8 cellular contexts compared by ENCODE assay signal in genomic region chr10:84540617-84541288, GRCh38.
DNase-seq lines count a peak whose midpoint lies in the region; ATAC-seq and TF ChIP-seq lines count a peak whose summit lies in the region.

No MANE protein-coding gene starts in this region.

- H3K4me1 ChIP-seq in heart right ventricle (peaks cover 0 to 14% (median 10%) of the 10 kb centered on the region in 9 donors), prostate gland (replicated peaks) (no peaks in the 10 kb centered on the region)

- H3K36me3 ChIP-seq in heart right ventricle (no peaks in the 10 kb centered on the region), prostate gland (no peaks in the 10 kb centered on the region)

- H3K27ac ChIP-seq in RWPE1 (no peak overlapping the region; the same call in 1 of the 2 replicates), heart right ventricle (no peak overlapping the region), prostate gland (no peak overlapping the region)

- TF ChIP-seq CTCF in RWPE1 (conservative IDR thresholded peaks at IDR 0.05; ENCODE audit: low read depth) (peak; percentile 86), heart right ventricle (IDR thresholded peaks at IDR 0.05) (peak; percentile 48 to 86 (median 73)), prostate gland (IDR thresholded peaks at IDR 0.05) (peak in 3 of 4 experiments; percentile 38 to 74 (median 58))

- H3K27me3 Mint-ChIP-seq in activated naive CD4-positive, alpha-beta T cell treated with anti-CD3 and anti-CD28 coated beads, Interleukin-2, amount 50 U/mL, for 24 hours: peaks cover 10% of the 10 kb centered on the region

- TF ChIP-seq POLR2A in prostate gland (IDR thresholded peaks at IDR 0.05): no peak

- H3K4me3 ChIP-seq in heart right ventricle (peak overlapping the region in 9 of 10 donors; percentile 13 to 51 (median 44)), prostate gland (peak overlapping the region; percentile 16 to 27)

- intact Hi-C loops in heart right ventricle (cut with DNase I): loop anchor here in 7 of 10 donors (5.0 to 10.0 kb wide), 4 partner anchors 278 to 1837 kb away; no protein-coding TSS in a partner anchor
- intact Hi-C loops in prostate gland (cut with DNase I): loop anchor here (5.0 kb wide), 1 partner anchor 1837 kb away; no protein-coding TSS in a partner anchor

- H3K36me3 Mint-ChIP-seq in activated naive CD4-positive, alpha-beta T cell treated with anti-CD3 and anti-CD28 coated beads, Interleukin-2, amount 50 U/mL, for 24 hours: no peaks in the 10 kb centered on the region

- H3K27me3 ChIP-seq in heart right ventricle: peaks cover 0 to 42% (median 35%) of the 10 kb centered on the region in 7 donors
- H3K27me3 ChIP-seq in prostate gland (replicated peaks; ENCODE audit: insufficient read depth): no peaks in the 10 kb centered on the region

- DNase-seq in Ammon's horn (ENCODE audit: low spot score): peak; percentile 43
- DNase-seq in RWPE1 (ENCODE audit: low spot score): peak; percentile 73
- DNase-seq in heart right ventricle: peak; percentile 22 to 68
- DNase-seq in prostate gland (ENCODE audit: low spot score): peak; percentile 21
- DNase-seq in ureter (ENCODE audit: low spot score): peak; percentile 56

- peak overlapping the region; percentile 78 for H3K4me3 Mint-ChIP-seq in activated naive CD4-positive, alpha-beta T cell treated with anti-CD3 and anti-CD28 coated beads, Interleukin-2, amount 50 U/mL, for 24 hours

- no peak overlapping the region for H3K27ac Mint-ChIP-seq in activated naive CD4-positive, alpha-beta T cell treated with anti-CD3 and anti-CD28 coated beads, Interleukin-2, amount 50 U/mL, for 24 hours

- 4 to 6% methylated on average over 51 of the region's 51 CpGs for WGBS in heart right ventricle, 2 donors
- WGBS in prostate gland: 3% methylated on average over 45 of the region's 51 CpGs

- CTCF ChIA-PET in RWPE1 (lab: Yijun Ruan, JAX): interaction anchor here (0.5 to 6.9 kb wide), 31 partner anchors 9 to 1834 kb away, joined by 3 to 49 read pairs (median 3); no protein-coding TSS in a partner anchor

- POLR2A ChIA-PET in RWPE1 (lab: Yijun Ruan, JAX; ENCODE audit: low non-redundant PET): no interaction called here

- ATAC-seq in GM19035 (IDR thresholded peaks at IDR 0.05; ENCODE audit: unreplicated experiment) (peak; percentile 86), HG03196 (IDR thresholded peaks at IDR 0.05; ENCODE audit: unreplicated experiment) (peak; percentile 80), heart right ventricle (peak in 7 of 8 donors; percentile 53 to 79 (median 70))

- peaks cover 10% of the 10 kb centered on the region for H3K4me1 Mint-ChIP-seq in activated naive CD4-positive, alpha-beta T cell treated with anti-CD3 and anti-CD28 coated beads, Interleukin-2, amount 50 U/mL, for 24 hours

- H3K9me3 ChIP-seq in heart right ventricle: peaks cover 0 to 4% (median 0%) of the 10 kb centered on the region in 11 donors
- no peaks in the 10 kb centered on the region for H3K9me3 ChIP-seq in prostate gland

- no peaks in the 10 kb centered on the region for H3K9me3 Mint-ChIP-seq in activated naive CD4-positive, alpha-beta T cell treated with anti-CD3 and anti-CD28 coated beads, Interleukin-2, amount 50 U/mL, for 24 hours

Comparison
In these comparisons a context has a peak if more than half of its experiments do, and no peak if none do; other contexts are left out.
1. DNase-seq: peak in every context shown above with its lines; median percentile 73 in RWPE1; 56 in ureter; 45 in heart right ventricle; 43 in Ammon's horn; 21 in prostate gland.